ENCODE assay signal across 8 cellular contexts in the genomic region with DNA sequence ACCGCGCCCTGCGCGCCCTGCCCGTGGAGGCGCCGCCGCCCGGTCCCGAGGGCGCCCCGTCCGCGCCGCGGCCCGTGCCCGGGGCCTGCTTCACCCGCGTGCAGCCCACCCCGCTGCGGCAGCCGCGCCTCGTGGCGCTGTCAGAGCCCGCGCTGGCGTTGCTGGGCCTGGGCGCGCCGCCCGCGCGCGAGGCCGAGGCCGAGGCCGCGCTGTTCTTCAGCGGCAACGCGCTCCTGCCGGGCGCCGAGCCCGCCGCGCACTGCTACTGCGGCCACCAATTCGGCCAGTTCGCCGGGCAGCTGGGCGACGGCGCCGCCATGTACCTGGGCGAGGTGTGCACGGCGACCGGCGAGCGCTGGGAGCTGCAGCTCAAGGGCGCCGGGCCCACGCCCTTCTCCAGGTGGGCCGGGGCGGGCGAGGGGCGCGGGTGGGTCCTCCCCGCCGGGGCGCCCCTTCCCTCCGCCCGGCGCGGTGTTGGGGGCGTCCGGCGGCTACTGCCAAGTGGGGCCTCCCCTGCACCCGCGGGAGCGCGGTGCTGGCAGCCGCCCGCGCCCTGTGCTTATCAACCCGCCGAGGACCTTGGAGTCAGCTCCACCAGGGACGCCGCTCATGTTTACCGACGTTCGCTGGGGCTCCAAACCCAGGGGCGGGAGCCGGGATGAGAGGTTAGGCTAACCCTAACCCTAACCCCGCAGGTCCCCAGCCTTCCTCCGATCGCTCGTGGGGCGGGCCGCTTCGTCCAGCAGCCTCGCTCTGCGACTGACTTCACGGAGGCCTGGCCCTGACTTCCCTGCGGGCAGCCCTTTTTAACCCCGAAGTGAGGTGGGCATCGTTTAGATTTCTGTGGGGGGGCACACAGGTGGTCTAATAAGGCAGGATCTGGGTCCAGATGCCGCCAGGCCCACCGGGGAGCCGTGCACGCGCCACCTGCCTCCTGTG. TPM values are rescaled to one million over a fixed set of nuclear protein-coding genes. Genes with fewer than 3 reads are reported as not detected.
DNase-seq lines count a peak whose midpoint lies in the region; ATAC-seq and TF ChIP-seq lines count a peak whose summit lies in the region.

No MANE protein-coding gene starts in this region.

- H3K27me3 ChIP-seq in right atrium auricular region = no peaks in the 10 kb centered on the region

- intact Hi-C loops in activated T-helper 1 cell treated with anti-CD3 and anti-CD28 coated beads, Interleukin-12 subunit alpha, Interleukin-12 subunit beta, Interleukin-2, Interleukin-4 antibody, amounts not matched to agents 30 ng/mL and 10 ng/mL and 1 ng/mL, durations not matched to agents 14 hours and 24 hours and 36 hours (cut with micrococcal nuclease) = loop anchor here (2.0 to 5.0 kb wide), 5 partner anchors 43 to 307 kb away; partner anchors contain the start of genes ALG12, CRELD2, MAPK11 and NCAPH2

- H3K4me1 ChIP-seq in right atrium auricular region = peaks cover 0 to 28% of the 10 kb centered on the region in 2 donors

- H3K36me3 Mint-ChIP-seq in activated T-helper 1 cell treated with anti-CD3 and anti-CD28 coated beads, Interleukin-12 subunit alpha, Interleukin-12 subunit beta, Interleukin-2, Interleukin-4 antibody, amounts not matched to agents 30 ng/mL and 10 ng/mL and 1 ng/mL, durations not matched to agents 14 hours and 24 hours and 36 hours (ENCODE audit: low read depth) = peaks cover 17% of the 10 kb centered on the region

- TF ChIP-seq CTCF in right atrium auricular region (IDR thresholded peaks at IDR 0.05) = no peak

- H3K9me3 Mint-ChIP-seq in activated T-helper 1 cell treated with anti-CD3 and anti-CD28 coated beads, Interleukin-12 subunit alpha, Interleukin-12 subunit beta, Interleukin-2, Interleukin-4 antibody, amounts not matched to agents 30 ng/mL and 10 ng/mL and 1 ng/mL, durations not matched to agents 14 hours and 24 hours and 36 hours = no peaks in the 10 kb centered on the region

- H3K27ac ChIP-seq in right atrium auricular region = peak overlapping the region; percentile 79 to 86

- peaks cover 19% of the 10 kb centered on the region for H3K4me1 Mint-ChIP-seq in activated T-helper 1 cell treated with anti-CD3 and anti-CD28 coated beads, Interleukin-12 subunit alpha, Interleukin-12 subunit beta, Interleukin-2, Interleukin-4 antibody, amounts not matched to agents 30 ng/mL and 10 ng/mL and 1 ng/mL, durations not matched to agents 14 hours and 24 hours and 36 hours (ENCODE audit: low read depth)

- H3K4me3 ChIP-seq in right atrium auricular region (peak overlapping the region; percentile 61 to 92), skeletal muscle cell (ENCODE audit: low read depth, low read length) (peak overlapping the region; percentile 70)

- DNase-seq in AG08395 (ENCODE audit: low spot score) (peak; percentile 26), right atrium auricular region (ENCODE audit: low spot score) (no peak), skeletal muscle cell (ENCODE audit: low read depth) (no peak), kidney glomerular epithelial cell (lab: John Stamatoyannopoulos, UW) (no peak)
- no peak for DNase-seq in activated T-helper 1 cell treated with anti-CD3 and anti-CD28 coated beads, Interleukin-12 subunit alpha, Interleukin-12 subunit beta, Interleukin-2, Interleukin-4 antibody, amounts not matched to agents 30 ng/mL and 10 ng/mL and 1 ng/mL, durations not matched to agents 14 hours and 24 hours and 36 hours (ENCODE audit: low spot score)
- no peak for DNase-seq in stimulated activated CD4-positive, alpha-beta T cell treated with anti-CD3 and anti-CD28 coated beads, Interleukin-4, amount 100 ng/mL, for 1 hour

- ATAC-seq in GM19324 (IDR thresholded peaks at IDR 0.05; ENCODE audit: low FRiP score, unreplicated experiment) (peak; percentile 32), HG03354 (IDR thresholded peaks at IDR 0.05; ENCODE audit: poor library complexity, severe bottlenecking, unreplicated experiment) (peak; percentile 24)

- no peaks in the 10 kb centered on the region for H3K9me3 ChIP-seq in right atrium auricular region

- peak overlapping the region; percentile 88 for H3K4me3 Mint-ChIP-seq in activated T-helper 1 cell treated with anti-CD3 and anti-CD28 coated beads, Interleukin-12 subunit alpha, Interleukin-12 subunit beta, Interleukin-2, Interleukin-4 antibody, amounts not matched to agents 30 ng/mL and 10 ng/mL and 1 ng/mL, durations not matched to agents 14 hours and 24 hours and 36 hours

- peak overlapping the region; percentile 63 for H3K27ac Mint-ChIP-seq in activated T-helper 1 cell treated with anti-CD3 and anti-CD28 coated beads, Interleukin-12 subunit alpha, Interleukin-12 subunit beta, Interleukin-2, Interleukin-4 antibody, amounts not matched to agents 30 ng/mL and 10 ng/mL and 1 ng/mL, durations not matched to agents 14 hours and 24 hours and 36 hours

- peaks cover 17% of the 10 kb centered on the region for H3K36me3 ChIP-seq in right atrium auricular region

- no peaks in the 10 kb centered on the region for H3K27me3 Mint-ChIP-seq in activated T-helper 1 cell treated with anti-CD3 and anti-CD28 coated beads, Interleukin-12 subunit alpha, Interleukin-12 subunit beta, Interleukin-2, Interleukin-4 antibody, amounts not matched to agents 30 ng/mL and 10 ng/mL and 1 ng/mL, durations not matched to agents 14 hours and 24 hours and 36 hours (ENCODE audit: insufficient read depth)

RNA-seq across cellular contexts. Expression of gene SELENOO, which starts 0.6 kb away (rescaled TPM):
- total RNA-seq in activated T-helper 1 cell treated with anti-CD3 and anti-CD28 coated beads, Interleukin-12 subunit alpha, Interleukin-12 subunit beta, Interleukin-2, Interleukin-4 antibody, amounts not matched to agents 30 ng/mL and 10 ng/mL and 1 ng/mL, durations not matched to agents 14 hours and 24 hours and 36 hours = 23.7 and 25.9 TPM in 2 replicates
- total RNA-seq in right atrium auricular region = 10 to 100 TPM; 18.0 to 20.0 TPM

RNA-seq across cellular contexts. Expression of gene TRABD, which starts 15.7 kb away (rescaled TPM):
- 94.1 and 96.8 TPM in 2 replicates for total RNA-seq in activated T-helper 1 cell treated with anti-CD3 and anti-CD28 coated beads, Interleukin-12 subunit alpha, Interleukin-12 subunit beta, Interleukin-2, Interleukin-4 antibody, amounts not matched to agents 30 ng/mL and 10 ng/mL and 1 ng/mL, durations not matched to agents 14 hours and 24 hours and 36 hours
- 10 to 100 TPM; 12.3 to 20.0 TPM for total RNA-seq in right atrium auricular region

RNA-seq across cellular contexts. Expression of gene PANX2, which starts 30.9 kb away (rescaled TPM):
- total RNA-seq in activated T-helper 1 cell treated with anti-CD3 and anti-CD28 coated beads, Interleukin-12 subunit alpha, Interleukin-12 subunit beta, Interleukin-2, Interleukin-4 antibody, amounts not matched to agents 30 ng/mL and 10 ng/mL and 1 ng/mL, durations not matched to agents 14 hours and 24 hours and 36 hours = 0.36 and 0.64 TPM in 2 replicates
- total RNA-seq in right atrium auricular region = 1 to 10 TPM in 1 of 2 donors, under 1 TPM in 1; 0.67 to 1.7 TPM

RNA-seq across cellular contexts. Expression of gene TUBGCP6, which starts 43.4 kb away (rescaled TPM):
- total RNA-seq in activated T-helper 1 cell treated with anti-CD3 and anti-CD28 coated beads, Interleukin-12 subunit alpha, Interleukin-12 subunit beta, Interleukin-2, Interleukin-4 antibody, amounts not matched to agents 30 ng/mL and 10 ng/mL and 1 ng/mL, durations not matched to agents 14 hours and 24 hours and 36 hours = 52.1 and 54.6 TPM in 2 replicates
- total RNA-seq in right atrium auricular region = 10 to 100 TPM; 19.5 to 22.1 TPM

RNA-seq across cellular contexts. Expression of gene HDAC10, which starts 49.6 kb away (rescaled TPM):
- 67.4 and 68.1 TPM in 2 replicates for total RNA-seq in activated T-helper 1 cell treated with anti-CD3 and anti-CD28 coated beads, Interleukin-12 subunit alpha, Interleukin-12 subunit beta, Interleukin-2, Interleukin-4 antibody, amounts not matched to agents 30 ng/mL and 10 ng/mL and 1 ng/mL, durations not matched to agents 14 hours and 24 hours and 36 hours
- 1 to 10 TPM; 6.7 to 9.1 TPM for total RNA-seq in right atrium auricular region
